Comparison of ENCODE assay signal across 29 cellular contexts in genomic region chr2:101382406-101382805, GRCh38. TPM values are rescaled to one million over a fixed set of nuclear protein-coding genes. Genes with fewer than 3 reads are reported as not detected.
"Had no signal": no experiment of that assay in that cellular context is flagged by ENCODE, and none has a peak within 500 bp of the region (broad histone marks: within the 10 kb centered on the region; RNA-seq: fewer than 3 reads in every experiment).

No MANE protein-coding gene starts in this region.

- H3K27ac ChIP-seq: ascending aorta, breast epithelium, cardiac muscle cell, coronary artery, heart left ventricle, WERI-Rb-1 had no signal

- ATAC-seq: activated CD4-positive, CD25-positive, alpha-beta regulatory T cell treated with anti-CD3 and anti-CD28 coated beads, Interleukin-2, amount 50 U/mL, for 24 hours; activated CD8-positive, alpha-beta T cell treated with anti-CD3 and anti-CD28 coated beads for 36 hours; activated naive CD4-positive, alpha-beta T cell treated with anti-CD3 and anti-CD28 coated beads, Interleukin-2, amount 50 U/mL, for 72 hours; activated T-cell treated with anti-CD3 and anti-CD28 coated beads, Interleukin-2, amount 50 U/mL, for 72 hours; effector memory CD8-positive, alpha-beta T cell; esophagus mucosa; heart left ventricle; T-helper 17 cell had no signal

- DNase-seq: activated B cell treated with CpG ODN at 0.5 μM for 24 hours; activated CD4-positive, alpha-beta T cell treated with anti-CD3 and anti-CD28 coated beads for 48 hours; activated CD4-positive, alpha-beta T cell treated with anti-CD3 and anti-CD28 coated beads, Interleukin-2, amount 50 U/mL, for 1 hour; activated CD4-positive, alpha-beta T cell treated with anti-CD3 and anti-CD28 coated beads, Interleukin-2, amount 50 U/mL, for 48 hours; activated CD8-positive, alpha-beta T cell treated with anti-CD3 and anti-CD28 coated beads for 36 hours; activated gamma-delta T cell; activated naive CD4-positive, alpha-beta T cell; activated naive CD4-positive, alpha-beta T cell treated with anti-CD3 and anti-CD28 coated beads, Interleukin-2, amount 10 ng/mL, durations not matched to agents 7 days and 5 days; activated naive CD8-positive, alpha-beta T cell treated with anti-CD3 and anti-CD28 coated beads, Interleukin-2, amount 10 ng/mL, durations not matched to agents 7 days and 5 days; activated T-cell treated with anti-CD3 and anti-CD28 coated beads for 4 hours; activated T-cell treated with anti-CD3 and anti-CD28 coated beads, Interleukin-2, amount 50 U/mL, for 24 hours; activated T-cell treated with anti-CD3 and anti-CD28 coated beads, Interleukin-2, amount 50 U/mL, for 72 hours; effector CD4-positive, alpha-beta T cell; effector memory CD8-positive, alpha-beta T cell; foreskin fibroblast; glutamatergic neuron; heart left ventricle; T-helper 1 cell; T-helper 17 cell; T1000; WERI-Rb-1 had no signal

RNA-seq across cellular contexts. Expression of gene CREG2, which starts 4.9 kb away (rescaled TPM):
- total RNA-seq: activated B cell treated with CpG ODN at 0.5 μM for 24 hours; activated CD8-positive, alpha-beta T cell treated with anti-CD3 and anti-CD28 coated beads for 36 hours; activated naive CD4-positive, alpha-beta T cell treated with anti-CD3 and anti-CD28 coated beads, Interleukin-2, amount 50 U/mL, for 72 hours; activated naive CD8-positive, alpha-beta T cell treated with anti-CD3 and anti-CD28 coated beads, Interleukin-2, amount 10 ng/mL, durations not matched to agents 7 days and 5 days; activated T-cell treated with anti-CD3 and anti-CD28 coated beads, Interleukin-2, amount 50 U/mL, for 72 hours; ascending aorta; epithelial cell of proximal tubule had no signal
